In the genomic region with DNA sequence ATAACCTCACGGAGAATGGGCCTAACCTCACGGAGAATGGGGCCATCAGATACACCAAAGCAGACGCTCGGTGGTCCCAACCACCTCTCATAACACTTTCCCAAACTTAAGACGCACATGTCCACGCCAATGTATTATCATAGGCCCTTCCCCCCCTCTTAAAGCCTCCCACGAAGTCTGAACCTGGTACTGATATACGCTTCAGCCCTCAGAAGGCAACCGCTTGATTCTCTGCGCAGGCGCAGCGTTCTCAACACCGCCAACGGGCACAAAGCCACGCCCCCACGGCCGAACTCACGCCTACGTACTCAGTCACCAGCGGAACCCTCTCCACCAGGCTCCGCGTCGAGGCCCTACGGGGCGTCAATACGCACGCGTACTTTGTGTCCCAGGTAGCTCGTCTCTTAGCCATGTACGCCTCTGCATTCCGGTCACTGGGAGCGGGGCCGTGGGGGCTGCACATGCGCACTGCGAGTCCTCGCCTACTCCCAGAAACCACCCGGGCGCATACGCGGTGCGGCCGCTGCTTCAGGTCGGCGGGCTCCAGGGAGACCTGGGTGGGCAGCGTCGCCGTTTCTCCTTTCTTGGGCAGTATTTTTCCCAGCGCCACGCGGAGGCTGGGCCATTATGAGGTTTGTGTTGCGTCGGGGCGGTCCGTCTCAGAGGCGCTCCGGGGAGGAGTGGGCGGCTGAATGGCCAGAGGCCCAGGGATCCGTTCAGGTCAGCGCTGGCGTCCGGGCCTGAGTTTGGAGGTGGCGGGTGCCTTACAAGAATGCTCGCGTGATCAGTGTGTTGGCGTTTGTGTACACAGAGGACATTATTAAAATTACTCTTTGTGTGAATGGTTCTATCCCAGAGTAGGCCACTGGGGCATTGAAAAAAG, we compare ENCODE assay signal across 8 cellular contexts. TPM values are rescaled to one million over a fixed set of nuclear protein-coding genes. Genes with fewer than 3 reads are reported as not detected.
DNase-seq lines count a peak whose midpoint lies in the region; ATAC-seq and TF ChIP-seq lines count a peak whose summit lies in the region.

No MANE protein-coding gene starts in this region.

- peak overlapping the region; percentile 91 for H3K9ac ChIP-seq in iPS-15b (ENCODE audit: low read depth, low read length)

- H3K9me3 ChIP-seq in breast epithelium (peaks cover 18 to 33% of the 10 kb centered on the region in 2 donors), iPS-15b (ENCODE audit: control insufficient read depth, insufficient read depth, low read length) (no peaks in the 10 kb centered on the region)

- intact Hi-C loops in breast epithelium (cut with DNase I; ENCODE audit: low total_unique reads) = no loop called here
- intact Hi-C loops in sciatic nerve (cut with DNase I) = no loop called here

- DNase-seq in AG09319 (ENCODE audit: extremely low read depth, low read depth) = peak; percentile 78
- peak; percentile 93 for DNase-seq in NCI-H146 (lab: John Stamatoyannopoulos, UW)
- peak; percentile 72 to 90 for DNase-seq in breast epithelium (ENCODE audit: low spot score in 2 of 2)
- DNase-seq in sciatic nerve (ENCODE audit: low spot score) = peak; percentile 93
- DNase-seq in NK-92 (lab: John Stamatoyannopoulos, UW; ENCODE audit: unreplicated experiment) = no peak

- H3K36me3 ChIP-seq in breast epithelium (no peaks in the 10 kb centered on the region), iPS-15b (ENCODE audit: control insufficient read depth, insufficient read depth, low read length) (peaks cover 11% of the 10 kb centered on the region)

- TF ChIP-seq POLR2A in breast epithelium (IDR thresholded peaks at IDR 0.05) = no peak

- H3K27me3 ChIP-seq in breast epithelium = no peaks in the 10 kb centered on the region
- no peaks in the 10 kb centered on the region for H3K27me3 ChIP-seq in iPS-15b (ENCODE audit: control insufficient read depth, insufficient read depth, low read length)

- TF ChIP-seq CTCF in AG09319 (IDR thresholded peaks at IDR 0.05; ENCODE audit: low read depth, low read length) (no peak), WI38 (IDR thresholded peaks at IDR 0.05; ENCODE audit: low read depth, low read length) (no peak), breast epithelium (IDR thresholded peaks at IDR 0.05) (peak in 1 of 3 donors; percentile 33)

- H3K4me3 ChIP-seq in WI38 (ENCODE audit: low read depth, low read length) (peak overlapping the region; percentile 78), breast epithelium (peak overlapping the region; percentile 58 to 93 (median 77)), iPS-15b (ENCODE audit: low read depth, low read length) (peak overlapping the region; percentile 82)

- H3K27ac ChIP-seq in breast epithelium = peak overlapping the region; percentile 86 to 93

- peak; percentile 45 for ATAC-seq in GM21447 (IDR thresholded peaks at IDR 0.05; ENCODE audit: unreplicated experiment)
- ATAC-seq in sciatic nerve = peak; percentile 99

- H3K4me1 ChIP-seq in breast epithelium = peaks cover 0 to 7% of the 10 kb centered on the region in 2 donors
- peaks cover 6% of the 10 kb centered on the region for H3K4me1 ChIP-seq in iPS-15b (ENCODE audit: control insufficient read depth, insufficient read depth, low read length)

RNA-seq across cellular contexts. Expression of gene ZNF582, which starts 25.3 kb away (rescaled TPM):
- total RNA-seq in breast epithelium = 1 to 10 TPM; 4.3 to 9.5 (median 8.2) TPM
- 5.5 TPM for total RNA-seq in sciatic nerve

RNA-seq across cellular contexts. Expression of gene ZNF583, which starts 36.1 kb away (rescaled TPM):
- total RNA-seq in breast epithelium (1 to 10 TPM; 4.0 to 8.8 (median 5.2) TPM), sciatic nerve (11.2 TPM)

RNA-seq across cellular contexts. Expression of gene ZSCAN5A, which starts 53.4 kb away (rescaled TPM):
- total RNA-seq in breast epithelium (10 to 100 TPM in 2 of 3 donors, 1 to 10 TPM in 1; 6.2 to 13.3 (median 12.5) TPM), sciatic nerve (12.3 TPM)
